ENCODE assay signal across 21 cellular contexts in the genomic region with DNA sequence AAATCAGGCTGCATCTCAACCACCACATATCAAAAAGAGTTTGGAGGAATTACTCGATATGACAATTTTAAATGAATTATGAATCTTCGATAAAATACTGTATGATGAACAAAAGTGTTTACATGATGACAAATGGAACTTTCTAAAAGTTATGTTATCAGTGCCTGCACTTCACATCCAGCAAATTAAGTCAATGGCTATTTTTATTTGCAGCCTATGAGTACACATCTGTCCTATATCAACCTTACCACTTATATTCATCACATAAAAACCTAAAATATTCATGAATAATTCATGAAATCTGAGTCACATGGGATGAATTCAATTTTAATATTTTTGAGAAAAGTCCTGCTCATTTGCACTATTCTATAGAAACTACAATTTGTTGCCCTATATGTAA. TPM values are rescaled to one million over a fixed set of nuclear protein-coding genes. Genes with fewer than 3 reads are reported as not detected.
DNase-seq lines count a peak whose midpoint lies in the region; ATAC-seq, FAIRE-seq and TF ChIP-seq lines count a peak whose summit lies in the region.
"Had no signal": no experiment of that assay in that cellular context is flagged by ENCODE, and none has a peak within 500 bp of the region (broad histone marks: within the 10 kb centered on the region; RNA-seq: fewer than 3 reads in every experiment).

No MANE protein-coding gene starts in this region.

- no peaks in the 10 kb centered on the region for H3K27me3 ChIP-seq in cardiac muscle cell
- no peaks in the 10 kb centered on the region for H3K27me3 ChIP-seq in right cardiac atrium (ENCODE audit: control insufficient read depth, insufficient read depth)
- no peaks in the 10 kb centered on the region for H3K27me3 ChIP-seq in pancreas
- H3K27me3 ChIP-seq: BLaER1 had no signal

- no peak for TF ChIP-seq CTCF in cardiac muscle cell (IDR thresholded peaks at IDR 0.05; ENCODE audit: low read depth, low read length)
- no peak for TF ChIP-seq CTCF in pancreas (IDR thresholded peaks at IDR 0.05)

- DNase-seq in cardiac muscle cell (ENCODE audit: low read depth in 1 of 2, low spot score in 1 of 2) (no peak), right cardiac atrium (no peak), SK-N-MC (ENCODE audit: low read depth, low spot score) (no peak), pancreas (no peak), iPS-NIHi7 (ENCODE audit: extremely low spot score) (no peak), NCI-H1694 (lab: John Stamatoyannopoulos, UW) (no peak)
- DNase-seq: Caco-2; CD4-positive, CD25-positive, alpha-beta regulatory T cell; CD8-positive, alpha-beta T cell; DMS 273 treated with DMSO at 0.1 percent for 48 hours; DMS79; EL; GDM1; H9 had no signal

- WGBS in right cardiac atrium = 72% methylated on average over 2 of the region's 2 CpGs
- 96 to 98% methylated on average over 2 of the region's 2 CpGs for WGBS in pancreas, 2 donors

- intact Hi-C loops in right cardiac atrium (cut with DNase I) (no loop called here), pancreas (cut with DNase I) (no loop called here)

- peak overlapping the region; percentile 38 for H3K27ac ChIP-seq in cardiac muscle cell
- H3K27ac ChIP-seq in right cardiac atrium (ENCODE audit: low read length) = no peak overlapping the region
- peak overlapping the region; percentile 58 for H3K27ac ChIP-seq in SK-N-MC
- no peak overlapping the region for H3K27ac ChIP-seq in pancreas
- H3K27ac ChIP-seq: 22Rv1, BLaER1, C4-2B had no signal

- peak; percentile 13 for FAIRE-seq in pancreas (lab: Jason Lieb, UNC)
- FAIRE-seq: GM12891, GM18507 had no signal

- H3K36me3 ChIP-seq in cardiac muscle cell (no peaks in the 10 kb centered on the region), SK-N-MC (ENCODE audit: insufficient read depth, low read length) (peaks cover 5% of the 10 kb centered on the region), pancreas (no peaks in the 10 kb centered on the region)
- H3K36me3 ChIP-seq: BLaER1 had no signal

- H3K9me3 ChIP-seq in cardiac muscle cell (ENCODE audit: low read depth) = no peaks in the 10 kb centered on the region
- no peaks in the 10 kb centered on the region for H3K9me3 ChIP-seq in right cardiac atrium (ENCODE audit: control insufficient read depth, low read length)
- no peaks in the 10 kb centered on the region for H3K9me3 ChIP-seq in SK-N-MC (ENCODE audit: low read depth, low read length)
- no peaks in the 10 kb centered on the region for H3K9me3 ChIP-seq in pancreas
- H3K9me3 ChIP-seq: BLaER1, Caco-2 had no signal

- ATAC-seq in right cardiac atrium (no peak), pancreas (no peak)
- ATAC-seq: CD8-positive, alpha-beta T cell; GM23338; HCT116 had no signal

- no peak overlapping the region for H3K4me3 ChIP-seq in cardiac muscle cell
- H3K4me3 ChIP-seq in right cardiac atrium (ENCODE audit: low read length) = no peak overlapping the region
- H3K4me3 ChIP-seq in SK-N-MC = peak overlapping the region; percentile 46; the same call in 1 of the 2 replicates
- H3K4me3 ChIP-seq in pancreas = no peak overlapping the region
- H3K4me3 ChIP-seq: BLaER1, GM23338 had no signal

- no peak overlapping the region for H3K9ac ChIP-seq in SK-N-MC (ENCODE audit: insufficient read length)
- H3K9ac ChIP-seq: BLaER1 had no signal

- H3K4me1 ChIP-seq in cardiac muscle cell (ENCODE audit: low read depth) (no peaks in the 10 kb centered on the region), right cardiac atrium (ENCODE audit: control insufficient read depth, insufficient read depth, low read length) (no peaks in the 10 kb centered on the region), pancreas (no peaks in the 10 kb centered on the region)
- H3K4me1 ChIP-seq: BLaER1, Caco-2 had no signal

RNA-seq across cellular contexts. Expression of gene PRPF39, which starts 10.4 kb away (rescaled TPM):
- total RNA-seq in cardiac muscle cell (30.0 and 40.7 TPM in 2 replicates), right cardiac atrium (10 to 100 TPM; 13.4 to 20.7 (median 17.3) TPM), pancreas (10 to 100 TPM; 13.2 to 25.4 (median 22.2) TPM)
- polyA plus RNA-seq in cardiac muscle cell (30.4 and 34.9 TPM in 2 replicates), right cardiac atrium (10.5 TPM), pancreas (10 to 100 TPM; 27.0 to 36.8 TPM)

Comparison
In these comparisons a context has a peak if more than half of its experiments do, and no peak if none do; other contexts are left out.
1. H3K27ac ChIP-seq: peak in cardiac muscle cell (single experiment) and SK-N-MC (single experiment); none in right cardiac atrium (single experiment) and pancreas (0 of 4).